ENCODE assay signal across 15 cellular contexts in genomic region chr1:240801445-240801844, GRCh38.
"Had no signal": no experiment of that assay in that cellular context is flagged by ENCODE, and none has a peak within 500 bp of the region (broad histone marks: within the 10 kb centered on the region; RNA-seq: fewer than 3 reads in every experiment).

No MANE protein-coding gene starts in this region.

- H3K9me3 ChIP-seq: pancreas, tibial nerve had no signal

- H3K4me3 ChIP-seq: dorsolateral prefrontal cortex, neural progenitor cell, pancreas, tibial nerve had no signal

- H3K27ac Mint-ChIP-seq: brain; mesothelial cell of epicardium; neural progenitor cell; stimulated activated memory B cell treated with anti-CD40 and anti-IgM and Interleukin-4, amounts not matched to agents 10 μg/mL and 1 μg/mL and 100 μg/mL, for 72 hours; T-helper 1 cell treated with Interleukin-12 subunit alpha and Interleukin-12 subunit beta and Interleukin-4 antibody, amounts not matched to agents 30 μg/mL and 1 μg/mL, for 36 hours had no signal

- H3K36me3 Mint-ChIP-seq: brain; mesothelial cell of epicardium; neural progenitor cell; stimulated activated memory B cell treated with anti-CD40 and anti-IgM and Interleukin-4, amounts not matched to agents 10 μg/mL and 1 μg/mL and 100 μg/mL, for 72 hours had no signal

- H3K27me3 ChIP-seq: dorsolateral prefrontal cortex, neural progenitor cell, pancreas, tibial nerve had no signal

- H3K4me1 ChIP-seq: neural progenitor cell, pancreas, tibial nerve had no signal

- H3K27ac ChIP-seq: dorsolateral prefrontal cortex, neural progenitor cell, pancreas, tibial nerve had no signal

- H3K4me2 ChIP-seq: neural progenitor cell had no signal

- H2AFZ ChIP-seq: neural progenitor cell had no signal

- H3K9ac ChIP-seq: neural progenitor cell had no signal

- H3K4me1 Mint-ChIP-seq: brain; neural progenitor cell; stimulated activated memory B cell treated with anti-CD40 and anti-IgM and Interleukin-4, amounts not matched to agents 10 μg/mL and 1 μg/mL and 100 μg/mL, for 72 hours had no signal

- H3K4me3 Mint-ChIP-seq: brain; mesothelial cell of epicardium; neural progenitor cell; stimulated activated memory B cell treated with anti-CD40 and anti-IgM and Interleukin-4, amounts not matched to agents 10 μg/mL and 1 μg/mL and 100 μg/mL, for 72 hours; T-helper 1 cell treated with Interleukin-12 subunit alpha and Interleukin-12 subunit beta and Interleukin-4 antibody, amounts not matched to agents 30 μg/mL and 1 μg/mL, for 36 hours had no signal

- H3K36me3 ChIP-seq: neural progenitor cell, pancreas, tibial nerve had no signal

- H3K27me3 Mint-ChIP-seq: stimulated activated memory B cell treated with anti-CD40 and anti-IgM and Interleukin-4, amounts not matched to agents 10 μg/mL and 1 μg/mL and 100 μg/mL, for 72 hours had no signal

- DNase-seq: activated CD4-positive, CD25-positive, alpha-beta regulatory T cell; activated naive CD4-positive, alpha-beta T cell treated with anti-CD3 and anti-CD28 coated beads, Interleukin-2, amount 50 U/mL, for 16 hours; amniotic stem cell; cerebellar nuclear complex; dorsolateral prefrontal cortex; hippocampal formation; pancreas; small intestine had no signal

- ATAC-seq: esophagus mucosa; pancreas; stimulated activated memory B cell treated with anti-CD40 and anti-IgM and Interleukin-4, amounts not matched to agents 10 μg/mL and 1 μg/mL and 100 μg/mL, for 72 hours had no signal

- H3K9me3 Mint-ChIP-seq: brain; mesothelial cell of epicardium; neural progenitor cell; stimulated activated memory B cell treated with anti-CD40 and anti-IgM and Interleukin-4, amounts not matched to agents 10 μg/mL and 1 μg/mL and 100 μg/mL, for 72 hours; T-helper 1 cell treated with Interleukin-12 subunit alpha and Interleukin-12 subunit beta and Interleukin-4 antibody, amounts not matched to agents 30 μg/mL and 1 μg/mL, for 36 hours had no signal
